1 cellular context compared by ENCODE assay signal in genomic region chr2:1647417-1648240, GRCh38.
TF ChIP-seq lines count a peak whose summit lies in the region.

No MANE protein-coding gene starts in this region.

TF ChIP-seq in H1, 55 proteins besides CTCF, POLR2A, EP300 and RAD21 (continued from another document):
- TF ChIP-seq EZH2 (IDR thresholded peaks at IDR 0.05; ENCODE audit: low read depth, low read length, severe bottlenecking) (no peak), SUZ12 (IDR thresholded peaks at IDR 0.05; ENCODE audit: low read length) (no peak), RFX5 (IDR thresholded peaks at IDR 0.05; ENCODE audit: borderline replicate concordance, low read depth, low read length) (no peak), EGR1 (IDR thresholded peaks at IDR 0.05; ENCODE audit: borderline replicate concordance, low read depth, low read length) (no peak), POLR2AphosphoS5 (IDR thresholded peaks at IDR 0.05; ENCODE audit: low read depth, low read length) (no peak), YY1 (IDR thresholded peaks at IDR 0.05; ENCODE audit: low read depth, low read length) (no peak), CBX8 (IDR thresholded peaks at IDR 0.05; ENCODE audit: borderline replicate concordance, low read depth, low read length) (no peak), HDAC6 (IDR thresholded peaks at IDR 0.05; ENCODE audit: low read depth, low read length) (no peak)
- TF ChIP-seq, protein P1, sequence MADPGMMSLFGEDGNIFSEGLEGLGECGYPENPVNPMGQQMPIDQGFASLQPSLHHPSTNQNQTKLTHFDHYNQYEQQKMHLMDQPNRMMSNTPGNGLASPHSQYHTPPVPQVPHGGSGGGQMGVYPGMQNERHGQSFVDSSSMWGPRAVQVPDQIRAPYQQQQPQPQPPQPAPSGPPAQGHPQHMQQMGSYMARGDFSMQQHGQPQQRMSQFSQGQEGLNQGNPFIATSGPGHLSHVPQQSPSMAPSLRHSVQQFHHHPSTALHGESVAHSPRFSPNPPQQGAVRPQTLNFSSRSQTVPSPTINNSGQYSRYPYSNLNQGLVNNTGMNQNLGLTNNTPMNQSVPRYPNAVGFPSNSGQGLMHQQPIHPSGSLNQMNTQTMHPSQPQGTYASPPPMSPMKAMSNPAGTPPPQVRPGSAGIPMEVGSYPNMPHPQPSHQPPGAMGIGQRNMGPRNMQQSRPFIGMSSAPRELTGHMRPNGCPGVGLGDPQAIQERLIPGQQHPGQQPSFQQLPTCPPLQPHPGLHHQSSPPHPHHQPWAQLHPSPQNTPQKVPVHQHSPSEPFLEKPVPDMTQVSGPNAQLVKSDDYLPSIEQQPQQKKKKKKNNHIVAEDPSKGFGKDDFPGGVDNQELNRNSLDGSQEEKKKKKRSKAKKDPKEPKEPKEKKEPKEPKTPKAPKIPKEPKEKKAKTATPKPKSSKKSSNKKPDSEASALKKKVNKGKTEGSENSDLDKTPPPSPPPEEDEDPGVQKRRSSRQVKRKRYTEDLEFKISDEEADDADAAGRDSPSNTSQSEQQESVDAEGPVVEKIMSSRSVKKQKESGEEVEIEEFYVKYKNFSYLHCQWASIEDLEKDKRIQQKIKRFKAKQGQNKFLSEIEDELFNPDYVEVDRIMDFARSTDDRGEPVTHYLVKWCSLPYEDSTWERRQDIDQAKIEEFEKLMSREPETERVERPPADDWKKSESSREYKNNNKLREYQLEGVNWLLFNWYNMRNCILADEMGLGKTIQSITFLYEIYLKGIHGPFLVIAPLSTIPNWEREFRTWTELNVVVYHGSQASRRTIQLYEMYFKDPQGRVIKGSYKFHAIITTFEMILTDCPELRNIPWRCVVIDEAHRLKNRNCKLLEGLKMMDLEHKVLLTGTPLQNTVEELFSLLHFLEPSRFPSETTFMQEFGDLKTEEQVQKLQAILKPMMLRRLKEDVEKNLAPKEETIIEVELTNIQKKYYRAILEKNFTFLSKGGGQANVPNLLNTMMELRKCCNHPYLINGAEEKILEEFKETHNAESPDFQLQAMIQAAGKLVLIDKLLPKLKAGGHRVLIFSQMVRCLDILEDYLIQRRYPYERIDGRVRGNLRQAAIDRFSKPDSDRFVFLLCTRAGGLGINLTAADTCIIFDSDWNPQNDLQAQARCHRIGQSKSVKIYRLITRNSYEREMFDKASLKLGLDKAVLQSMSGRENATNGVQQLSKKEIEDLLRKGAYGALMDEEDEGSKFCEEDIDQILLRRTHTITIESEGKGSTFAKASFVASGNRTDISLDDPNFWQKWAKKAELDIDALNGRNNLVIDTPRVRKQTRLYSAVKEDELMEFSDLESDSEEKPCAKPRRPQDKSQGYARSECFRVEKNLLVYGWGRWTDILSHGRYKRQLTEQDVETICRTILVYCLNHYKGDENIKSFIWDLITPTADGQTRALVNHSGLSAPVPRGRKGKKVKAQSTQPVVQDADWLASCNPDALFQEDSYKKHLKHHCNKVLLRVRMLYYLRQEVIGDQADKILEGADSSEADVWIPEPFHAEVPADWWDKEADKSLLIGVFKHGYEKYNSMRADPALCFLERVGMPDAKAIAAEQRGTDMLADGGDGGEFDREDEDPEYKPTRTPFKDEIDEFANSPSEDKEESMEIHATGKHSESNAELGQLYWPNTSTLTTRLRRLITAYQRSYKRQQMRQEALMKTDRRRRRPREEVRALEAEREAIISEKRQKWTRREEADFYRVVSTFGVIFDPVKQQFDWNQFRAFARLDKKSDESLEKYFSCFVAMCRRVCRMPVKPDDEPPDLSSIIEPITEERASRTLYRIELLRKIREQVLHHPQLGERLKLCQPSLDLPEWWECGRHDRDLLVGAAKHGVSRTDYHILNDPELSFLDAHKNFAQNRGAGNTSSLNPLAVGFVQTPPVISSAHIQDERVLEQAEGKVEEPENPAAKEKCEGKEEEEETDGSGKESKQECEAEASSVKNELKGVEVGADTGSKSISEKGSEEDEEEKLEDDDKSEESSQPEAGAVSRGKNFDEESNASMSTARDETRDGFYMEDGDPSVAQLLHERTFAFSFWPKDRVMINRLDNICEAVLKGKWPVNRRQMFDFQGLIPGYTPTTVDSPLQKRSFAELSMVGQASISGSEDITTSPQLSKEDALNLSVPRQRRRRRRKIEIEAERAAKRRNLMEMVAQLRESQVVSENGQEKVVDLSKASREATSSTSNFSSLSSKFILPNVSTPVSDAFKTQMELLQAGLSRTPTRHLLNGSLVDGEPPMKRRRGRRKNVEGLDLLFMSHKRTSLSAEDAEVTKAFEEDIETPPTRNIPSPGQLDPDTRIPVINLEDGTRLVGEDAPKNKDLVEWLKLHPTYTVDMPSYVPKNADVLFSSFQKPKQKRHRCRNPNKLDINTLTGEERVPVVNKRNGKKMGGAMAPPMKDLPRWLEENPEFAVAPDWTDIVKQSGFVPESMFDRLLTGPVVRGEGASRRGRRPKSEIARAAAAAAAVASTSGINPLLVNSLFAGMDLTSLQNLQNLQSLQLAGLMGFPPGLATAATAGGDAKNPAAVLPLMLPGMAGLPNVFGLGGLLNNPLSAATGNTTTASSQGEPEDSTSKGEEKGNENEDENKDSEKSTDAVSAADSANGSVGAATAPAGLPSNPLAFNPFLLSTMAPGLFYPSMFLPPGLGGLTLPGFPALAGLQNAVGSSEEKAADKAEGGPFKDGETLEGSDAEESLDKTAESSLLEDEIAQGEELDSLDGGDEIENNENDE (IDR thresholded peaks at IDR 0.05; ENCODE audit: insufficient replicate concordance, low read length), result no peak
